1 cellular context compared by ENCODE assay signal in the genomic region with DNA sequence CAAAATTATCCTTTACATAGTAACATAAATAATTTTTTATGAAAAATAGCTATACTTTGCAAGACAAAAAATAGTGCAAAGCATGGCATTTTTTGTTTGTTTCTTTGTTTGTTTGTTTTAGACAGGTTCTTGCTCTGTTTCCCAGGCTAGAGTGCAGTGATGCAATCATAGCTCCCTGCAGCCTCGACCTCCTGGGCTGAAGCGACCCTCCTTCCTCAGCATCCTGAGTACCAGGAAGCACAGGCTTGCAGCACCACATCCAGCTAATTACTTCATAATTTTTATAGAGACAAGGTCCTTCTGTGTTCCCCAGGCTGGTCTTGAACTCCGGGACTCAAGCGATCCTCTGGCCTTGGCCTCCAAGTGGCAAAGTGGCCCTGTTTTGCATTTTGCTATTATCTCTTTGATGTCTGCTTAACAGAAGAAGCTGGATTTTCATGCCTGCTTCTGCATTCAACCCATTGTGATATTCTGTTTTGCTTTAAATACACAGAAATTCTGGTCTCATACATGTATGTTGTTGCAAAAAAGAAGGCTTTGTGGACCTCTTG.
TF ChIP-seq lines count a peak whose summit lies in the region.

No MANE protein-coding gene starts in this region.

TF ChIP-seq in K562, 482 proteins besides CTCF, POLR2A, EP300 and RAD21 (continued from another document):
- TF ChIP-seq ZNF239 (CRISPR knock-in tag; IDR thresholded peaks at IDR 0.05) (no peak), KDM5B (IDR thresholded peaks at IDR 0.05; ENCODE audit: insufficient replicate concordance, low read depth, low read length) (no peak), CEBPB (tag; IDR thresholded peaks at IDR 0.05) (peak; percentile 35; the same call in 1 of the 2 replicates), ZBTB11 (CRISPR knock-in tag; IDR thresholded peaks at IDR 0.05) (peak in 1 of 3 experiments; percentile 75; a peak in 1 of 6 replicates), KAT2B (IDR thresholded peaks at IDR 0.05; ENCODE audit: low read depth, low read length) (no peak), PTBP1 (IDR thresholded peaks at IDR 0.05; ENCODE audit: low read depth, low read length) (no peak), KDM1A (IDR thresholded peaks at IDR 0.05) (no peak), SMC3 (conservative IDR thresholded peaks at IDR 0.05; ENCODE audit: insufficient read depth, low read depth, low read length) (no peak), DPF2 (IDR thresholded peaks at IDR 0.05) (no peak)
- TF ChIP-seq, protein P1, sequence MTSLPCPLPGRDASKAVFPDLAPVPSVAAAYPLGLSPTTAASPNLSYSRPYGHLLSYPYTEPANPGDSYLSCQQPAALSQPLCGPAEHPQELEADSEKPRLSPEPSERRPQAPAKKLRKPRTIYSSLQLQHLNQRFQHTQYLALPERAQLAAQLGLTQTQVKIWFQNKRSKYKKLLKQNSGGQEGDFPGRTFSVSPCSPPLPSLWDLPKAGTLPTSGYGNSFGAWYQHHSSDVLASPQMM (CRISPR knock-in tag; IDR thresholded peaks at IDR 0.05), result no peak
